9 cellular contexts compared by ENCODE assay signal in genomic region chr16:71969353-71969752, GRCh38. TPM values are rescaled to one million over a fixed set of nuclear protein-coding genes. Genes with fewer than 3 reads are reported as not detected.
"Had no signal": no experiment of that assay in that cellular context is flagged by ENCODE, and none has a peak within 500 bp of the region (broad histone marks: within the 10 kb centered on the region; RNA-seq: fewer than 3 reads in every experiment).

No MANE protein-coding gene starts in this region.

- H3K4me1 Mint-ChIP-seq: IgD-negative memory B cell had no signal

- ATAC-seq: K562 had no signal

- H3K36me3 Mint-ChIP-seq: IgD-negative memory B cell had no signal

- DNase-seq: IMR-90, KBM-7, KG1 had no signal

- H3K4me3 Mint-ChIP-seq: IgD-negative memory B cell had no signal

- H3K4me3 ChIP-seq: K562 had no signal

- H3K27ac ChIP-seq: HL-60, KMS-11 had no signal

- FAIRE-seq: K562 had no signal

- H3K9ac ChIP-seq: KMS-11 had no signal

- H3K27ac Mint-ChIP-seq: IgD-negative memory B cell had no signal

- H3K4me2 ChIP-seq: KMS-11 had no signal

RNA-seq across cellular contexts. Expression of gene PKD1L3, which starts 30.8 kb away (rescaled TPM):
- total RNA-seq: HT-29, HT1080, IMR-90, K562 had no signal
- polyA plus RNA-seq: IgD-negative memory B cell, IMR-90 had no signal
